ENCODE assay signal across 8 cellular contexts in the genomic region with DNA sequence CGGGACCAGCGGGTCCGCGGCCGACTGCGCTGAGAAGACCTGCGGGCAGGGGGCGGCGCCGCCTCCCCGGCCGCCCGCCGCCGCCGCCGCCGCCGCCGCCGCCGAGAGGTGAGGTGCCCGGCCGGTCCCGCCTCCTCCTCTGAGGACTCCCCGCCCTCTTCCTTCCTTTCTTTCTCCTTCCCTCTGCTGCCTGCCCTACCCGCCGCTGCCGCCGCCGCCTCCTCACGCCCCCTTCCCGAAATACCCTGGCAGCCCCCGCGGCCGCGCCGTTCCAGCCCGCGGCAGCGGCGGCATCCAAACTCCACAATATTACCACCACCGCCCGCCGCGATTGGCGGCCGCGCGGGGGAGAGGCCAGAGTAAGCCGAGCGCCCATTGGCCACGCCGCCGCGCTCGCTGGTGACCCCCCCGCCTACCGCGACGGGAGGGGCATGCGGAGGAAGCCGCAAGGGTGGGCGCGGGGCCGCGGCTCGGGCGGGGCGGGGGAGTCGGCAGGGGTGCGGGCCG.
DNase-seq lines count a peak whose midpoint lies in the region; ATAC-seq, FAIRE-seq and TF ChIP-seq lines count a peak whose summit lies in the region.

No MANE protein-coding gene starts in this region.

- H3K27me3 Mint-ChIP-seq in T-helper 2 cell treated with Interferon-gamma antibody and Interleukin-4, amounts not matched to agents 5 μg/mL and 100 μg/mL, for 36 hours (ENCODE audit: low read depth), result no peaks in the 10 kb centered on the region
- H3K27me3 Mint-ChIP-seq in astrocyte (ENCODE audit: low read depth, unreplicated experiment), result no peaks in the 10 kb centered on the region

- H3K9me3 ChIP-seq in astrocyte (ENCODE audit: insufficient read depth, low read depth, low read length), result no peaks in the 10 kb centered on the region
- no peaks in the 10 kb centered on the region for H3K9me3 ChIP-seq in hepatocyte (ENCODE audit: low read depth)
- H3K9me3 ChIP-seq in aorta (ENCODE audit: control insufficient read depth, low read length), result no peaks in the 10 kb centered on the region

- H3K4me1 ChIP-seq in astrocyte (ENCODE audit: insufficient read depth, low read length), result peaks cover 14% of the 10 kb centered on the region
- H3K4me1 ChIP-seq in hepatocyte (ENCODE audit: insufficient read depth), result no peaks in the 10 kb centered on the region
- H3K4me1 ChIP-seq in aorta (ENCODE audit: control insufficient read depth in 1 of 2, insufficient read depth in 2 of 2, low read length in 2 of 2), result no peaks in the 10 kb centered on the region

- ATAC-seq in GM18502 (IDR thresholded peaks at IDR 0.05; ENCODE audit: poor library complexity, unreplicated experiment) (peak; percentile 84), HG02852 (IDR thresholded peaks at IDR 0.05; ENCODE audit: unreplicated experiment) (peak; percentile 77), aorta (ENCODE audit: low FRiP score) (peak; percentile 95)

- FAIRE-seq in astrocyte (lab: Jason Lieb, UNC), result no peak

- H3K4me3 ChIP-seq in astrocyte (ENCODE audit: insufficient read depth, low read depth, low read length) (peak overlapping the region; percentile 81), hepatocyte (peak overlapping the region; percentile 91), aorta (ENCODE audit: low read length in 2 of 2) (peak overlapping the region; percentile 79 to 82)

- H3K36me3 ChIP-seq in astrocyte (ENCODE audit: insufficient read depth, low read length) (no peaks in the 10 kb centered on the region), hepatocyte (replicated peaks; ENCODE audit: insufficient read depth, low read depth) (no peaks in the 10 kb centered on the region), aorta (ENCODE audit: control insufficient read depth in 1 of 2, insufficient read depth in 2 of 2, low read length in 1 of 2) (no peaks in the 10 kb centered on the region)

- peak overlapping the region; percentile 90 for H2AFZ ChIP-seq in astrocyte (ENCODE audit: low read depth, low read length)
- H2AFZ ChIP-seq in hepatocyte, result peak overlapping the region; percentile 94

- peaks cover 31% of the 10 kb centered on the region for H3K4me1 Mint-ChIP-seq in T-helper 2 cell treated with Interferon-gamma antibody and Interleukin-4, amounts not matched to agents 5 μg/mL and 100 μg/mL, for 36 hours (ENCODE audit: low read depth)
- peaks cover 14% of the 10 kb centered on the region for H3K4me1 Mint-ChIP-seq in astrocyte (ENCODE audit: low read depth, unreplicated experiment)

- TF ChIP-seq CTCF in astrocyte (IDR thresholded peaks at IDR 0.05; ENCODE audit: insufficient read depth, low read depth, low read length) (no peak), hepatocyte (IDR thresholded peaks at IDR 0.05; ENCODE audit: poor library complexity) (no peak)

- peak overlapping the region; percentile 97 for H3K4me2 ChIP-seq in astrocyte (ENCODE audit: low read length)
- peak overlapping the region; percentile 84 for H3K4me2 ChIP-seq in hepatocyte

- DNase-seq in NCI-H146 treated with DMSO at 0.1 percent for 48 hours (lab: John Stamatoyannopoulos, UW; ENCODE audit: unreplicated experiment), result peak; percentile 71
- DNase-seq in T-helper 2 cell treated with Interferon-gamma antibody and Interleukin-4, amounts not matched to agents 5 μg/mL and 100 μg/mL, for 36 hours (ENCODE audit: low spot score), result peak; percentile 83
- peak; percentile 58 for DNase-seq in astrocyte (ENCODE audit: low read depth)
- DNase-seq in hepatocyte (ENCODE audit: low spot score), result peak; percentile 93
- peak; percentile 90 for DNase-seq in retina
- peak; percentile 84 to 94 for DNase-seq in aorta

- intact Hi-C loops in aorta (cut with DNase I), result loop anchor here in 1 of 2 donors (5.0 kb wide), 1 partner anchor 33 kb away; no protein-coding TSS in a partner anchor

- H3K36me3 Mint-ChIP-seq in T-helper 2 cell treated with Interferon-gamma antibody and Interleukin-4, amounts not matched to agents 5 μg/mL and 100 μg/mL, for 36 hours (ENCODE audit: low read depth), result peaks cover 13% of the 10 kb centered on the region
- H3K36me3 Mint-ChIP-seq in astrocyte (ENCODE audit: low read depth, unreplicated experiment), result peaks cover 5% of the 10 kb centered on the region

- H4K20me1 ChIP-seq in astrocyte (ENCODE audit: insufficient read depth, low read length) (peaks cover 9% of the 10 kb centered on the region), hepatocyte (ENCODE audit: insufficient read depth, poor library complexity, severe bottlenecking) (peaks cover 4% of the 10 kb centered on the region)

- H3K27ac Mint-ChIP-seq in T-helper 2 cell treated with Interferon-gamma antibody and Interleukin-4, amounts not matched to agents 5 μg/mL and 100 μg/mL, for 36 hours, result peak overlapping the region; percentile 96
- H3K27ac Mint-ChIP-seq in astrocyte (ENCODE audit: unreplicated experiment), result peak overlapping the region; percentile 62

- H3K79me2 ChIP-seq in astrocyte (ENCODE audit: insufficient read depth, low read length) (peaks cover 47% of the 10 kb centered on the region), hepatocyte (peaks cover 39% of the 10 kb centered on the region)

- no peaks in the 10 kb centered on the region for H3K9me2 ChIP-seq in hepatocyte (replicated peaks; ENCODE audit: insufficient read depth)

- H3K9ac ChIP-seq in astrocyte (ENCODE audit: low read length), result peak overlapping the region; percentile 82

- WGBS in hepatocyte (ENCODE audit: low lambda C conversion rate, missing lambda C conversion rate), result 2% methylated on average over 22 of the region's 73 CpGs
- 1% methylated on average over 33 to 73 of the region's 73 CpGs for WGBS in aorta, 2 donors

- H3K27ac ChIP-seq in astrocyte (ENCODE audit: low read depth, low read length) (peak overlapping the region; percentile 23), hepatocyte (peak overlapping the region; percentile 94), aorta (ENCODE audit: low read depth in 1 of 2, low read length in 2 of 2) (no peak overlapping the region)

- peak overlapping the region; percentile 96 for H3K4me3 Mint-ChIP-seq in T-helper 2 cell treated with Interferon-gamma antibody and Interleukin-4, amounts not matched to agents 5 μg/mL and 100 μg/mL, for 36 hours
- H3K4me3 Mint-ChIP-seq in astrocyte (ENCODE audit: unreplicated experiment), result peak overlapping the region; percentile 93

- peaks cover 5% of the 10 kb centered on the region for H3K9me3 Mint-ChIP-seq in T-helper 2 cell treated with Interferon-gamma antibody and Interleukin-4, amounts not matched to agents 5 μg/mL and 100 μg/mL, for 36 hours
- H3K9me3 Mint-ChIP-seq in astrocyte (ENCODE audit: unreplicated experiment), result peaks cover under 1% of the 10 kb centered on the region

- no peaks in the 10 kb centered on the region for H3K27me3 ChIP-seq in astrocyte (ENCODE audit: insufficient read depth, low read length)
- no peaks in the 10 kb centered on the region for H3K27me3 ChIP-seq in hepatocyte
- no peaks in the 10 kb centered on the region for H3K27me3 ChIP-seq in aorta (ENCODE audit: control insufficient read depth in 1 of 2, insufficient read depth in 2 of 2, low read length in 1 of 2)

Comparison
In these comparisons a context has a peak if more than half of its experiments do, and no peak if none do; other contexts are left out.
1. H3K27ac ChIP-seq: peak in astrocyte (single experiment) and hepatocyte (single experiment); none in aorta (0 of 2).
2. Peak in every context shown above with its lines, with median percentiles within 50 percentile points of each other: ATAC-seq, DNase-seq and H3K4me3 ChIP-seq.